Comparison of ENCODE assay signal across 1 cellular context in the genomic region with DNA sequence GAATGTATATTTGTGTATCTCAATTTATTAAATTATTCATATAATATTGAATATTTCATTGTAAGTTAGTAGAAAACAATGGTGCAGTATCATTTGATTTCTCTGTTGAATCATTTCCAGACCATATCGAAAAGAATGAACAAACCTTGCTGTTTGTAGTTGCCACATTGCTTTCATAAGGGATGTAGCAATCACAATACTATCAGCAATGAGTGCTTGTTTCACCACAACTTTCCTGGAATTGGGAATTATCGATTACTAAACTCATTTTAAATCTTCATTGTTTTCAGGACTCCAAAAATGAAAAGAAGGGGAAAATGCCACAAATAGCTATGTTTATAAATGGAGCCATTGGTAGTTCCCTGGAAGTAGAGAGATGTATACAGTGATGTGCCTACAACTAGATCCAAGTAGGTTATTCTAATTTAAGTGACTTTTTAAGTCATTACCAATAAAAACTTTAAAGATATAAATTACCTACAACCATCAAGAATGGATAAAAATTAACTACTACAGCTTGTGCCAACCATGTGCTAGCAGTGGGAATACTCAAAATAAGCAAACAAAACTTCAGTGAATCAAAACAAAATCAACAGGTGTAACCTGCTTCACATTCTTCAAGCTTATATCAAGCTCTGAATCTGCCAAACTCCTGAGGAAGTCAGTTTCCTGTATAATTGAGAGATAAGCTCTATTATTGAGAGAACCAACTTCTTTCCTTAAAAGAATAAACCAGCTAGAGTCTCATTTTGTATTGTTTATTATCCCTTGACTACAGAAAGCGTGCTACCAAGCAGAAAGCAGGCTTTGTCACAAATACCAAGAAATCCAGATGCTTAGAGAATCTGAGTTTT.
TF ChIP-seq lines count a peak whose summit lies in the region.

No MANE protein-coding gene starts in this region.

TF ChIP-seq in endothelial cell of umbilical vein, 7 proteins besides CTCF, POLR2A, EP300 and RAD21 (continued from another document):
- TF ChIP-seq, protein P1, sequence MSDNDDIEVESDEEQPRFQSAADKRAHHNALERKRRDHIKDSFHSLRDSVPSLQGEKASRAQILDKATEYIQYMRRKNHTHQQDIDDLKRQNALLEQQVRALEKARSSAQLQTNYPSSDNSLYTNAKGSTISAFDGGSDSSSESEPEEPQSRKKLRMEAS (IDR thresholded peaks at IDR 0.05; ENCODE audit: insufficient read depth, insufficient read length): no peak
- TF ChIP-seq JUN (IDR thresholded peaks at IDR 0.05; ENCODE audit: borderline replicate concordance, insufficient read depth, insufficient read length, low read depth): no peak
- no peak for TF ChIP-seq GATA2 (IDR thresholded peaks at IDR 0.05; ENCODE audit: insufficient read depth, insufficient read length, low read depth, low read length)
- TF ChIP-seq FOS (IDR thresholded peaks at IDR 0.05; ENCODE audit: borderline replicate concordance, insufficient read depth, low read length): no peak
- no peak for TF ChIP-seq POLR2AphosphoS5 (IDR thresholded peaks at IDR 0.05; ENCODE audit: insufficient read depth, low read depth, low read length)
